In the genomic region with DNA sequence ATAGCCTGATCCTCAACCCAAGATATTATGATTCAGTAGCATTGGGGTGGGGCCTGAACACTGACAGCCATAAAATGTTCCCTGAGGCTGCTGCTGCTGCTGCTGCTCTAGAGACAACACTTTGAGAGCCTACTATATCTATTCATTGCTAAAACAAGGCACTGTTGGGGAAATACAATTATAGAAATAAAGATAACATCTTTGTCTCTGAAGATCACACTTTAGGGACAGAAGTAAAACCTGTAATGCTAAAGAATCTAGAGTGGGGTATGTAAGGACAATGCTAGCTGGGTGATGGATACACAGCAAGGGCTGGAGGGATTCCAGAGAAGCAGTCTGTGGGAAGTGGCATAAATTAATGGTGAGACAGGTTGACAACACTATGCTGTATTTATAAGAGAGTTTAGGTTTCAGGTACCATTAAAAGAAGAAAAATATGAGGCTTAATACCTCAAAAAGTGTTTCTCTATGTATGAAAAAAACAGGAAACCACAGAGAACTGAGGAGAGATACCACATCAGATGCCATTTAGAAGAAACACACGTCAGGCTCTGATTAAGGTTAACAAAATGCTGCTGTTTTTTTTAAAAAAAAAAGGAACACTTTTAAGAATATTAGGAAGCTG, we compare ENCODE assay signal across 8 cellular contexts.
DNase-seq lines count a peak whose midpoint lies in the region; ATAC-seq, FAIRE-seq and TF ChIP-seq lines count a peak whose summit lies in the region.

No MANE protein-coding gene starts in this region.

- DNase-seq in activated CD4-positive, alpha-beta T cell treated with anti-CD3 and anti-CD28 coated beads for 1 hour: peak; percentile 33
- no peak for DNase-seq in activated CD4-positive, alpha-beta T cell treated with anti-CD3 and anti-CD28 coated beads, Interleukin-2, amount 50 U/mL, for 48 hours
- DNase-seq in activated naive CD8-positive, alpha-beta T cell treated with anti-CD3 and anti-CD28 coated beads for 36 hours: no peak
- no peak for DNase-seq in osteocyte (ENCODE audit: extremely low spot score, unreplicated experiment)
- no peak for DNase-seq in urothelium cell line (ENCODE audit: low spot score)

- no peak for ATAC-seq in GM19397 (IDR thresholded peaks at IDR 0.05; ENCODE audit: unreplicated experiment)
- ATAC-seq in GM18873 (IDR thresholded peaks at IDR 0.05; ENCODE audit: low FRiP score, unreplicated experiment): no peak

- H3K4me3 Mint-ChIP-seq in activated naive CD8-positive, alpha-beta T cell treated with anti-CD3 and anti-CD28 coated beads for 36 hours: peak overlapping the region; percentile 44
- H3K4me3 Mint-ChIP-seq in osteocyte (ENCODE audit: unreplicated experiment): no peak overlapping the region

- peaks cover 55% of the 10 kb centered on the region for H3K36me3 Mint-ChIP-seq in activated naive CD8-positive, alpha-beta T cell treated with anti-CD3 and anti-CD28 coated beads for 36 hours
- peaks cover 19% of the 10 kb centered on the region for H3K36me3 Mint-ChIP-seq in osteocyte (ENCODE audit: unreplicated experiment)

- no peak for FAIRE-seq in urothelium cell line (lab: Jason Lieb, UNC)

- peak overlapping the region; percentile 50 for H3K4me2 ChIP-seq in KMS-11

- H3K27ac ChIP-seq in KMS-11: no peak overlapping the region

- no peaks in the 10 kb centered on the region for H4K20me1 ChIP-seq in KMS-11 (ENCODE audit: insufficient read depth)

- 0 out of 2 replicates have a peak, but pooled peaks cover 2% of the 10 kb centered on the region for H3K27me3 ChIP-seq in KMS-11 (ENCODE audit: insufficient read depth, low read depth)

- no peaks in the 10 kb centered on the region for H3K36me3 ChIP-seq in KMS-11 (ENCODE audit: insufficient read depth)

- no peak overlapping the region for H3K4me3 ChIP-seq in KMS-11 (IDR thresholded peaks at IDR 0.05; ENCODE audit: insufficient read depth, low read depth, low read length)

- peaks cover 21% of the 10 kb centered on the region for H3K4me1 ChIP-seq in KMS-11 (ENCODE audit: low read depth, poor library complexity, severe bottlenecking)

- H3K4me1 Mint-ChIP-seq in activated naive CD8-positive, alpha-beta T cell treated with anti-CD3 and anti-CD28 coated beads for 36 hours: peaks cover 70% of the 10 kb centered on the region
- H3K4me1 Mint-ChIP-seq in osteocyte (ENCODE audit: unreplicated experiment): peaks cover 16% of the 10 kb centered on the region

- no peak overlapping the region for H3K9ac ChIP-seq in KMS-11

- H2AFZ ChIP-seq in KMS-11 (ENCODE audit: low read depth): no peak overlapping the region

- peaks cover 7% of the 10 kb centered on the region for H3K9me3 Mint-ChIP-seq in activated naive CD8-positive, alpha-beta T cell treated with anti-CD3 and anti-CD28 coated beads for 36 hours
- no peaks in the 10 kb centered on the region for H3K9me3 Mint-ChIP-seq in osteocyte (ENCODE audit: unreplicated experiment)

- H3K79me2 ChIP-seq in KMS-11 (ENCODE audit: insufficient read depth, low read depth): no peaks in the 10 kb centered on the region

- TF ChIP-seq CTCF in KMS-11 (conservative IDR thresholded peaks at IDR 0.05; ENCODE audit: low read depth, low read length) (no peak), osteocyte (IDR thresholded peaks at IDR 0.05) (no peak)

- no peaks in the 10 kb centered on the region for H3K27me3 Mint-ChIP-seq in activated naive CD8-positive, alpha-beta T cell treated with anti-CD3 and anti-CD28 coated beads for 36 hours
- H3K27me3 Mint-ChIP-seq in osteocyte (ENCODE audit: unreplicated experiment): no peaks in the 10 kb centered on the region

- peak overlapping the region; percentile 95 for H3K27ac Mint-ChIP-seq in activated naive CD8-positive, alpha-beta T cell treated with anti-CD3 and anti-CD28 coated beads for 36 hours
- peak overlapping the region; percentile 48 for H3K27ac Mint-ChIP-seq in osteocyte (ENCODE audit: unreplicated experiment)
